28 cellular contexts compared by ENCODE assay signal in the genomic region with DNA sequence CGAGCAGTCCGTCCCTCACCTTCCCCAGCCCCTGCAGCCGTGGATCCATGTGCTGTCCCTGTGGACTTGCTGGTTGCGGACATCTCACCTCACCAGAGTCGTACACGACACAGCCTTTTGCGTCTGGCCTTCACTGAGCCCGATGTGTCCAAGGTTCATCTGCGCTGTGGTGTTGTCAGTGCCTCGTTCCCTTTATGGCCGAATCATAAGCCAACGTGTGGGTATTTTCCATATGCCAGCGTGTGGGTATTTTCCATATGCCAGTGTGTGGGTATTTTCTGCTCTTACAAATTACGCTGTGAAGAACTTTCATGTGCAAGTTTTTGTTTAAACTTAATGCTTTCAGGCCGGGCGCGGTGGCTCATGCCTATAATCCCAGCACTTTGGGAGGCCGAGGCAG. TPM values are rescaled to one million over a fixed set of nuclear protein-coding genes. Genes with fewer than 3 reads are reported as not detected.
DNase-seq lines count a peak whose midpoint lies in the region; ATAC-seq and TF ChIP-seq lines count a peak whose summit lies in the region.
"Had no signal": no experiment of that assay in that cellular context is flagged by ENCODE, and none has a peak within 500 bp of the region (broad histone marks: within the 10 kb centered on the region; RNA-seq: fewer than 3 reads in every experiment).

No MANE protein-coding gene starts in this region.

- CTCF ChIA-PET in HEK293 (lab: Yijun Ruan, JAX), result no interaction called here

- no peak for TF ChIP-seq POLR2A in heart left ventricle (IDR thresholded peaks at IDR 0.05)

- peak; percentile 1 for DNase-seq in left cardiac atrium
- no peak for DNase-seq in heart left ventricle
- peak; percentile 52 for DNase-seq in middle frontal gyrus (ENCODE audit: extremely low spot score, low spot score)
- no peak for DNase-seq in stimulated activated effector memory CD8-positive, alpha-beta T cell treated with anti-CD3 and anti-CD28 coated beads, Interleukin-12 subunit alpha, Interleukin-12 subunit beta, amount 100 ng/mL, for 72 hours (ENCODE audit: low spot score in 2 of 2)
- no peak for DNase-seq in NCI-H146 treated with DMSO at 0.1 percent for 48 hours (lab: John Stamatoyannopoulos, UW; ENCODE audit: unreplicated experiment)
- no peak for DNase-seq in germinal center (ENCODE audit: low spot score)
- no peak for DNase-seq in SHP77 treated with DMSO at 0.1 percent for 48 hours (lab: John Stamatoyannopoulos, UW)
- DNase-seq: 8988T; ACHN; BE2C; Calu3; DMS79 treated with DMSO at 0.1 percent for 48 hours; Kasumi-1; MV-4-11; NCI-H1105 treated with DMSO at 0.1 percent for 48 hours; NCI-H1694; NCI-H2029 treated with DMSO at 0.1 percent for 48 hours; NCI-H446 treated with DMSO at 0.1 percent for 48 hours; NCI-H526; NCI-H82; NK-92 treated with Interleukin-12 subunit alpha and Interleukin-12 subunit beta, amount 100 ng/mL, for 24 hours; PC-3 had no signal

- no peak overlapping the region for H3K4me3 Mint-ChIP-seq in stimulated activated effector memory CD8-positive, alpha-beta T cell treated with anti-CD3 and anti-CD28 coated beads, Interleukin-12 subunit alpha, Interleukin-12 subunit beta, amount 100 ng/mL, for 72 hours

- ATAC-seq in left cardiac atrium, result no peak
- no peak for ATAC-seq in heart left ventricle
- ATAC-seq in stimulated activated effector memory CD8-positive, alpha-beta T cell treated with anti-CD3 and anti-CD28 coated beads, Interleukin-12 subunit alpha, Interleukin-12 subunit beta, amount 100 ng/mL, for 72 hours, result no peak
- ATAC-seq: K562, PC-3, Right ventricle myocardium inferior had no signal

- H3K9me3 Mint-ChIP-seq in stimulated activated effector memory CD8-positive, alpha-beta T cell treated with anti-CD3 and anti-CD28 coated beads, Interleukin-12 subunit alpha, Interleukin-12 subunit beta, amount 100 ng/mL, for 72 hours, result no peaks in the 10 kb centered on the region

- no peaks in the 10 kb centered on the region for H3K27me3 ChIP-seq in heart left ventricle
- H3K27me3 ChIP-seq: BE2C had no signal

- no peak for TF ChIP-seq CTCF in heart left ventricle (IDR thresholded peaks at IDR 0.05)
- TF ChIP-seq CTCF in HEK293 (tag by site-specific recombination; IDR thresholded peaks at IDR 0.05), result no peak

- H3K36me3 Mint-ChIP-seq in stimulated activated effector memory CD8-positive, alpha-beta T cell treated with anti-CD3 and anti-CD28 coated beads, Interleukin-12 subunit alpha, Interleukin-12 subunit beta, amount 100 ng/mL, for 72 hours, result peaks cover 16% of the 10 kb centered on the region

- H3K36me3 ChIP-seq in heart left ventricle (peaks cover 0 to 24% (median 12%) of the 10 kb centered on the region in 9 donors), HEK293 (ENCODE audit: control insufficient read depth in 2 of 2, insufficient read depth in 1 of 2, low read length in 2 of 2) (peaks cover 13 to 39% of the 10 kb centered on the region in 2 experiments; a peak in 2 of 3 replicates)

- 92 to 94% (median 94%) methylated on average over 18 of the region's 18 CpGs for WGBS in heart left ventricle, 4 donors

- intact Hi-C loops in left cardiac atrium (cut with DNase I) (loop anchor here (5.0 to 10.0 kb wide), 4 partner anchors 91 to 179 kb away; no protein-coding TSS in a partner anchor), heart left ventricle (cut with DNase I) (loop anchor here in 9 of 10 donors (2.0 to 5.0 kb wide), 10 partner anchors 49 to 179 kb away; a partner anchor contains a TSS)

- peak overlapping the region; percentile 88 for H3K27ac Mint-ChIP-seq in stimulated activated effector memory CD8-positive, alpha-beta T cell treated with anti-CD3 and anti-CD28 coated beads, Interleukin-12 subunit alpha, Interleukin-12 subunit beta, amount 100 ng/mL, for 72 hours

- H3K27ac ChIP-seq in heart left ventricle, result peak overlapping the region in 4 of 12 donors; percentile 53 to 85 (median 68)
- no peak overlapping the region for H3K27ac ChIP-seq in HEK293 (ENCODE audit: extremely low read depth, low read depth, low read length)

- H3K4me1 Mint-ChIP-seq in stimulated activated effector memory CD8-positive, alpha-beta T cell treated with anti-CD3 and anti-CD28 coated beads, Interleukin-12 subunit alpha, Interleukin-12 subunit beta, amount 100 ng/mL, for 72 hours, result peaks cover 8% of the 10 kb centered on the region

- peaks cover 0 to 10% (median 5%) of the 10 kb centered on the region in 12 donors for H3K4me1 ChIP-seq in heart left ventricle
- no peaks in the 10 kb centered on the region for H3K4me1 ChIP-seq in HEK293 (ENCODE audit: control insufficient read depth, insufficient read depth, low read length)
- H3K4me1 ChIP-seq: BE2C had no signal

- H3K4me3 ChIP-seq in heart left ventricle (no peak overlapping the region), HEK293 (ENCODE audit: low read depth, low read length) (no peak overlapping the region)
- H3K4me3 ChIP-seq: K562 had no signal

- no peaks in the 10 kb centered on the region for H3K9me3 ChIP-seq in heart left ventricle
- H3K9me3 ChIP-seq in HEK293 (ENCODE audit: control insufficient read depth, insufficient read depth, low read depth, low read length), result no peaks in the 10 kb centered on the region
- H3K9me3 ChIP-seq: BE2C had no signal

- POLR2A ChIA-PET in HEK293 (lab: Yijun Ruan, JAX), result no interaction called here

TF ChIP-seq in HEK293, 187 proteins besides CTCF, POLR2A, EP300 and RAD21:
- TF ChIP-seq, protein P1, sequence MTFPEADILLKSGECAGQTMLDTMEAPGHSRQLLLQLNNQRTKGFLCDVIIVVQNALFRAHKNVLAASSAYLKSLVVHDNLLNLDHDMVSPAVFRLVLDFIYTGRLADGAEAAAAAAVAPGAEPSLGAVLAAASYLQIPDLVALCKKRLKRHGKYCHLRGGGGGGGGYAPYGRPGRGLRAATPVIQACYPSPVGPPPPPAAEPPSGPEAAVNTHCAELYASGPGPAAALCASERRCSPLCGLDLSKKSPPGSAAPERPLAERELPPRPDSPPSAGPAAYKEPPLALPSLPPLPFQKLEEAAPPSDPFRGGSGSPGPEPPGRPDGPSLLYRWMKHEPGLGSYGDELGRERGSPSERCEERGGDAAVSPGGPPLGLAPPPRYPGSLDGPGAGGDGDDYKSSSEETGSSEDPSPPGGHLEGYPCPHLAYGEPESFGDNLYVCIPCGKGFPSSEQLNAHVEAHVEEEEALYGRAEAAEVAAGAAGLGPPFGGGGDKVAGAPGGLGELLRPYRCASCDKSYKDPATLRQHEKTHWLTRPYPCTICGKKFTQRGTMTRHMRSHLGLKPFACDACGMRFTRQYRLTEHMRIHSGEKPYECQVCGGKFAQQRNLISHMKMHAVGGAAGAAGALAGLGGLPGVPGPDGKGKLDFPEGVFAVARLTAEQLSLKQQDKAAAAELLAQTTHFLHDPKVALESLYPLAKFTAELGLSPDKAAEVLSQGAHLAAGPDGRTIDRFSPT (tag by site-specific recombination; IDR thresholded peaks at IDR 0.05), result 0 out of 2 replicates have a peak, but pooled peaks have one; percentile 22
- TF ChIP-seq ZNF221 (tag by site-specific recombination; IDR thresholded peaks at IDR 0.05; ENCODE audit: borderline replicate concordance), result no peak

RNA-seq across cellular contexts. Expression of a gene that starts 31.6 kb away (rescaled TPM):
- 10 to 100 TPM; 37.0 to 59.8 TPM for total RNA-seq in left cardiac atrium
- total RNA-seq in heart left ventricle, result 10 to 100 TPM; 36.9 to 98.4 (median 54.9) TPM
- 10 to 100 TPM; 60.9 to 81.6 TPM for polyA plus RNA-seq in heart left ventricle

RNA-seq across cellular contexts. Expression of a gene that starts 48.1 kb away (rescaled TPM):
- 10 to 100 TPM; 49.9 to 62.9 TPM for total RNA-seq in left cardiac atrium
- 100 to 1,000 TPM in 3 of 9 donors, 10 to 100 TPM in 6; 15.5 to 121 (median 69.4) TPM for total RNA-seq in heart left ventricle
- polyA plus RNA-seq in heart left ventricle, result 100 to 1,000 TPM in 1 of 2 donors, 10 to 100 TPM in 1; 44.7 to 102 TPM
- total RNA-seq: HT1080 had no signal

RNA-seq across cellular contexts. Expression of a gene that starts 56.3 kb away (rescaled TPM):
- total RNA-seq in left cardiac atrium (not detected), heart left ventricle (under 1 TPM in 2 of 9 donors, not detected in 7; 0.31 to 0.38 TPM)
- under 1 TPM; 0.08 to 0.17 TPM for polyA plus RNA-seq in heart left ventricle
- total RNA-seq: Calu3, HT1080, K562, M059J, PC-3, Right ventricle myocardium inferior, SK-MEL-5 had no signal
- polyA plus RNA-seq: K562 had no signal

Comparison
In these comparisons a context has a peak if more than half of its experiments do, and no peak if none do; other contexts are left out.
1. DNase-seq: peak in left cardiac atrium (single experiment) and middle frontal gyrus (single experiment); none in heart left ventricle (0 of 5), stimulated activated effector memory CD8-positive, alpha-beta T cell treated with anti-CD3 and anti-CD28 coated beads, Interleukin-12 subunit alpha, Interleukin-12 subunit beta, amount 100 ng/mL, for 72 hours (0 of 2), NCI-H146 treated with DMSO at 0.1 percent for 48 hours (single experiment), germinal center (single experiment) and SHP77 treated with DMSO at 0.1 percent for 48 hours (single experiment).